ENCODE assay signal across 14 cellular contexts in genomic region chr4:119374616-119375015, GRCh38. TPM values are rescaled to one million over a fixed set of nuclear protein-coding genes. Genes with fewer than 3 reads are reported as not detected.
DNase-seq lines count a peak whose midpoint lies in the region; ATAC-seq and TF ChIP-seq lines count a peak whose summit lies in the region.
"Not testable (repeated sequence)": the region's sequence is repeated elsewhere in the genome, so short reads cannot be mapped to it uniquely, and the experiment has no call there.
"Had no signal": no experiment of that assay in that cellular context is flagged by ENCODE, and none has a peak within 500 bp of the region (broad histone marks: within the 10 kb centered on the region; RNA-seq: fewer than 3 reads in every experiment).

No MANE protein-coding gene starts in this region.

- H3K27ac Mint-ChIP-seq in CD4-positive, alpha-beta memory T cell, result peak overlapping the region in 3 of 7 donors; percentile 21 to 67 (median 51)
- peak overlapping the region; percentile 48 to 78 for H3K27ac Mint-ChIP-seq in T-cell
- H3K27ac Mint-ChIP-seq in activated CD8-positive, alpha-beta T cell treated with anti-CD3 and anti-CD28 coated beads for 36 hours; activated naive CD8-positive, alpha-beta T cell: not testable (repeated sequence)
- peak overlapping the region in 1 of 2 donors; percentile 38 for H3K27ac Mint-ChIP-seq in stimulated activated naive CD8-positive, alpha-beta T cell treated with anti-CD3 and anti-CD28 coated beads, Interleukin-15, amount 100 ng/mL, for 72 hours

- not testable (repeated sequence) for TF ChIP-seq CTCF in activated CD8-positive, alpha-beta T cell treated with anti-CD3 and anti-CD28 coated beads for 36 hours (IDR thresholded peaks at IDR 0.05); cardiac muscle cell (IDR thresholded peaks at IDR 0.05; ENCODE audit: low read depth, low read length)

- not testable (repeated sequence) for H3K27me3 ChIP-seq in CD4-positive, alpha-beta memory T cell (ENCODE audit: insufficient read depth, low read length); cardiac muscle cell

- H3K27me3 Mint-ChIP-seq in CD4-positive, alpha-beta memory T cell; T-cell; activated CD8-positive, alpha-beta T cell treated with anti-CD3 and anti-CD28 coated beads for 36 hours; activated naive CD8-positive, alpha-beta T cell; stimulated activated naive CD8-positive, alpha-beta T cell treated with anti-CD3 and anti-CD28 coated beads, Interleukin-15, amount 100 ng/mL, for 72 hours: not testable (repeated sequence)

- peak in 4 of 5 donors; percentile 9 to 33 (median 26) for DNase-seq in CD4-positive, alpha-beta memory T cell
- peak; percentile 34 for DNase-seq in Jurkat, Clone E6-1 (ENCODE audit: low read depth, low spot score)
- DNase-seq in T-cell, result peak in 16 of 34 experiments; percentile 1 to 39 (median 8)
- peak; percentile 45 for DNase-seq in activated CD8-positive, alpha-beta T cell treated with anti-CD3 and anti-CD28 coated beads for 36 hours
- DNase-seq in cardiac muscle cell (ENCODE audit: low read depth in 1 of 2, low spot score in 1 of 2), result not testable (repeated sequence)
- DNase-seq in stimulated activated naive CD8-positive, alpha-beta T cell treated with anti-CD3 and anti-CD28 coated beads, Interleukin-15, amount 100 ng/mL, for 72 hours, result peak in 1 of 2 donors; percentile 8

- not testable (repeated sequence) for H3K4me3 ChIP-seq in CD4-positive, alpha-beta memory T cell (ENCODE audit: low read length in 2 of 2); Jurkat, Clone E6-1 (ENCODE audit: low read length); cardiac muscle cell

- ATAC-seq in T-cell (replicated peaks in 1 of 4), result peak; percentile 37 to 54 (median 42)
- ATAC-seq in activated CD8-positive, alpha-beta T cell treated with anti-CD3 and anti-CD28 coated beads for 36 hours, result not testable (repeated sequence)
- peak; percentile 46 for ATAC-seq in stimulated activated naive CD8-positive, alpha-beta T cell treated with anti-CD3 and anti-CD28 coated beads, Interleukin-15, amount 100 ng/mL, for 72 hours

- POLR2A ChIA-PET in CD4-positive, alpha-beta memory T cell (lab: Charles Lee; ENCODE audit: partially characterized antibody); T-cell (lab: Charles Lee); activated CD8-positive, alpha-beta T cell treated with anti-CD3 and anti-CD28 coated beads for 36 hours (lab: Charles Lee): not testable (repeated sequence)

- CTCF ChIA-PET in CD4-positive, alpha-beta memory T cell (lab: Charles Lee; ENCODE audit: partially characterized antibody); T-cell (lab: Charles Lee); activated CD8-positive, alpha-beta T cell treated with anti-CD3 and anti-CD28 coated beads for 36 hours (lab: Charles Lee): not testable (repeated sequence)

- intact Hi-C loops in CD4-positive, alpha-beta memory T cell (cut with micrococcal nuclease), result loop anchor here (10.0 kb wide), 1 partner anchor 60 kb away; no protein-coding TSS in a partner anchor
- intact Hi-C loops in activated CD8-positive, alpha-beta T cell treated with anti-CD3 and anti-CD28 coated beads for 36 hours (cut with micrococcal nuclease), result not testable (repeated sequence)

- H3K9me3 ChIP-seq in CD4-positive, alpha-beta memory T cell (ENCODE audit: control insufficient read depth in 1 of 2, low read length in 2 of 2); cardiac muscle cell (ENCODE audit: low read depth): not testable (repeated sequence)

- not testable (repeated sequence) for H3K9me3 Mint-ChIP-seq in CD4-positive, alpha-beta memory T cell; T-cell; activated CD8-positive, alpha-beta T cell treated with anti-CD3 and anti-CD28 coated beads for 36 hours; activated naive CD8-positive, alpha-beta T cell (ENCODE audit: low read depth); stimulated activated naive CD8-positive, alpha-beta T cell treated with anti-CD3 and anti-CD28 coated beads, Interleukin-15, amount 100 ng/mL, for 72 hours

- H3K4me1 ChIP-seq in CD4-positive, alpha-beta memory T cell (ENCODE audit: insufficient read depth, low read length), result peaks cover 14% of the 10 kb centered on the region
- H3K4me1 ChIP-seq in cardiac muscle cell (ENCODE audit: low read depth), result peaks cover 25% of the 10 kb centered on the region

- H3K27ac ChIP-seq in CD4-positive, alpha-beta memory T cell (ENCODE audit: low read depth, low read length), result not testable (repeated sequence)
- H3K27ac ChIP-seq in cardiac muscle cell, result peak overlapping the region; percentile 98

- H3K36me3 Mint-ChIP-seq in CD4-positive, alpha-beta memory T cell; T-cell; activated CD8-positive, alpha-beta T cell treated with anti-CD3 and anti-CD28 coated beads for 36 hours (ENCODE audit: low read depth); activated naive CD8-positive, alpha-beta T cell: not testable (repeated sequence)

- H3K4me3 Mint-ChIP-seq in CD4-positive, alpha-beta memory T cell, result peak overlapping the region in 4 of 8 donors; percentile 16 to 48 (median 18)
- peak overlapping the region in 2 of 3 donors; percentile 11 to 64 for H3K4me3 Mint-ChIP-seq in T-cell
- not testable (repeated sequence) for H3K4me3 Mint-ChIP-seq in activated CD8-positive, alpha-beta T cell treated with anti-CD3 and anti-CD28 coated beads for 36 hours
- peak overlapping the region; percentile 31 for H3K4me3 Mint-ChIP-seq in activated naive CD8-positive, alpha-beta T cell
- H3K4me3 Mint-ChIP-seq in stimulated activated naive CD8-positive, alpha-beta T cell treated with anti-CD3 and anti-CD28 coated beads, Interleukin-15, amount 100 ng/mL, for 72 hours, result peak overlapping the region in 1 of 2 donors; percentile 16

- peaks cover 13 to 29% (median 19%) of the 10 kb centered on the region in 4 donors for H3K4me1 Mint-ChIP-seq in CD4-positive, alpha-beta memory T cell
- H3K4me1 Mint-ChIP-seq in T-cell, result peaks cover 40 to 49% (median 47%) of the 10 kb centered on the region in 3 donors
- peaks cover 35% of the 10 kb centered on the region for H3K4me1 Mint-ChIP-seq in activated CD8-positive, alpha-beta T cell treated with anti-CD3 and anti-CD28 coated beads for 36 hours (ENCODE audit: low read depth)
- peaks cover 59% of the 10 kb centered on the region for H3K4me1 Mint-ChIP-seq in activated naive CD8-positive, alpha-beta T cell (ENCODE audit: low read depth)
- peaks cover 28% of the 10 kb centered on the region for H3K4me1 Mint-ChIP-seq in stimulated activated naive CD8-positive, alpha-beta T cell treated with anti-CD3 and anti-CD28 coated beads, Interleukin-15, amount 100 ng/mL, for 72 hours

- H3K36me3 ChIP-seq in CD4-positive, alpha-beta memory T cell (ENCODE audit: insufficient read depth, low read length); cardiac muscle cell: not testable (repeated sequence)

RNA-seq across cellular contexts. Expression of gene FABP2, which starts 52.7 kb away (rescaled TPM):
- not detected for total RNA-seq in CD4-positive, alpha-beta memory T cell
- polyA plus RNA-seq in CD4-positive, alpha-beta memory T cell, result under 1 TPM in 1 of 2 donors, not detected in 1; 0.21 TPM
- polyA plus RNA-seq in Jurkat, Clone E6-1 (2012; ENCODE audit: insufficient read depth, insufficient read length), result not detected
- not detected for total RNA-seq in T-cell
- not detected for total RNA-seq in activated CD8-positive, alpha-beta T cell treated with anti-CD3 and anti-CD28 coated beads for 36 hours
- 5.5 and 6.0 TPM in 2 replicates for total RNA-seq in cardiac muscle cell
- polyA plus RNA-seq in cardiac muscle cell, result 9.9 and 12.4 TPM in 2 replicates
- total RNA-seq: Daoy, G401, HFFc6, HT1080, Right ventricle myocardium superior, SJSA1 had no signal
- polyA plus RNA-seq: A549 had no signal
